In the genomic region with DNA sequence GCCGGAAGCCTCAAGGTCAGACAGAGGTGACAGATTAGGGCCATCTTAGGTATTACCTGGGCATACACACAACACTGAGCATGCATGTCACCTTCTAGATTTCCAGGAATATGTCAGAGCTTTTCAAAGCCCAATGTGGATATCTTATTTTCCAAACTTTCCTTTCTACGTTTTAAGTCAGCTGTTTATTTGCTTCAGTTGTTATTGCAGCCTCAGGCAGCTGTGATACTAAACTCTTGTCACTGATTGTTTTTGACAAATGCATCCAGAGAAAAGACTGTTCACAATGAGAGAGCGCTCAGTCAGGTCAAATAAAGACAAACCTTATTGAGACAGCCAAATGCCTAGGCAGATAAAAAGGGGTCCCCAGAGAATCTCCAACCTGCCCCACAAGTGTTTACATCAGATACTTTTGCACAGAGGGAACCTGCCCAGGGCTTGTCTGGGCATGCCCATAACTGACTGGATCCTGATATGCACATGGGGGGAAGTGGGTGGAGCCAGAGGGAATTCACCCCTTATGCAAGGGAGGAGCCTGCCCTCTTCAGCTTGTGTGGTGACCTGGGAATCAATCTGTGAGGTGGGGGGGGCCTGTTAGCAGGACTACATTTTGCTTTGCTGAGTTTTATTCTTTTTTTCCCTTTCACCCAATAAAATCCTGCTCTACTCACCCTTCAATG, we compare ENCODE assay signal across 9 cellular contexts. TPM values are rescaled to one million over a fixed set of nuclear protein-coding genes. Genes with fewer than 3 reads are reported as not detected.
A peak's percentile ranks its signal among the peaks of the same experiment; 100 is the strongest.
DNase-seq lines count a peak whose midpoint lies in the region; ATAC-seq, FAIRE-seq and TF ChIP-seq lines count a peak whose summit lies in the region.
"Had no signal": no experiment of that assay in that cellular context is flagged by ENCODE, and none has a peak within 500 bp of the region (broad histone marks: within the 10 kb centered on the region; RNA-seq: fewer than 3 reads in every experiment).

No MANE protein-coding gene starts in this region.

- TF ChIP-seq POLR2A in endothelial cell of umbilical vein (IDR thresholded peaks at IDR 0.05; ENCODE audit: low read depth, low read length), result no peak

- H3K36me3 ChIP-seq in endothelial cell of umbilical vein (ENCODE audit: control insufficient read depth in 2 of 2, extremely low read depth in 1 of 2, insufficient read depth in 2 of 2, low read length in 2 of 2), result peaks cover 3 to 11% of the 10 kb centered on the region in 2 experiments
- peaks cover 20% of the 10 kb centered on the region for H3K36me3 ChIP-seq in hepatocyte (replicated peaks; ENCODE audit: insufficient read depth, low read depth)

- no peak overlapping the region for H3K9ac ChIP-seq in endothelial cell of umbilical vein (replicated peaks; ENCODE audit: extremely low read depth, insufficient read depth, low read length)
- H3K9ac ChIP-seq: parathyroid adenoma had no signal

- H4K20me1 ChIP-seq in endothelial cell of umbilical vein (replicated peaks; ENCODE audit: control insufficient read depth, extremely low read depth, insufficient read depth, low read length) (no peaks in the 10 kb centered on the region), hepatocyte (ENCODE audit: insufficient read depth, poor library complexity, severe bottlenecking) (no peaks in the 10 kb centered on the region)

- CTCF ChIA-PET in endothelial cell of umbilical vein (lab: Charles Lee), result no interaction called here

- intact Hi-C loops in endothelial cell of umbilical vein (cut with micrococcal nuclease), result no loop called here

- H3K27ac ChIP-seq in endothelial cell of umbilical vein (ENCODE audit: insufficient read depth, low read depth, low read length), result peak overlapping the region; percentile 24
- H3K27ac ChIP-seq in hepatocyte, result no peak overlapping the region
- H3K27ac ChIP-seq: parathyroid adenoma had no signal

- ATAC-seq in GM21447 (IDR thresholded peaks at IDR 0.05; ENCODE audit: unreplicated experiment) (peak; percentile 84), HG03025 (IDR thresholded peaks at IDR 0.05; ENCODE audit: low FRiP score, unreplicated experiment) (no peak), GM18861 (IDR thresholded peaks at IDR 0.05; ENCODE audit: unreplicated experiment) (no peak)

- DNase-seq in EL (peak; percentile 41), NCI-H524 treated with DMSO at 0.1 percent for 48 hours (lab: John Stamatoyannopoulos, UW) (peak; percentile 7), endothelial cell of umbilical vein (ENCODE audit: low read depth, low spot score) (no peak), HK-2 (ENCODE audit: unreplicated experiment) (no peak), hepatocyte (ENCODE audit: low spot score) (no peak)

- H3K27me3 ChIP-seq in endothelial cell of umbilical vein (ENCODE audit: control insufficient read depth in 2 of 2, insufficient read depth in 2 of 2, low read length in 2 of 2) (no peaks in the 10 kb centered on the region), hepatocyte (no peaks in the 10 kb centered on the region)

- POLR2A ChIA-PET in endothelial cell of umbilical vein (lab: Charles Lee), result no interaction called here

- H2AFZ ChIP-seq in endothelial cell of umbilical vein (ENCODE audit: low read depth, low read length) (no peak overlapping the region), hepatocyte (no peak overlapping the region)
- H2AFZ ChIP-seq: parathyroid adenoma had no signal

- no peaks in the 10 kb centered on the region for H3K9me1 ChIP-seq in endothelial cell of umbilical vein (replicated peaks; ENCODE audit: control insufficient read depth, extremely low read depth, insufficient read depth, low read length)

- H3K4me1 ChIP-seq in endothelial cell of umbilical vein (ENCODE audit: control insufficient read depth, extremely low read depth, insufficient read depth, low read length) (no peaks in the 10 kb centered on the region), hepatocyte (ENCODE audit: insufficient read depth) (no peaks in the 10 kb centered on the region)
- H3K4me1 ChIP-seq: parathyroid adenoma had no signal

- dilution Hi-C loops in endothelial cell of umbilical vein (cut with MboI; ENCODE audit: extremely low pct_ligation_motif_present, low sequenced_read_pairs), result no loop called here

- WGBS in hepatocyte (ENCODE audit: low lambda C conversion rate, missing lambda C conversion rate), result 100% methylated on average over 3 of the region's 3 CpGs

- H3K79me2 ChIP-seq in endothelial cell of umbilical vein (ENCODE audit: control insufficient read depth, insufficient read depth, low read length), result peaks cover 1% of the 10 kb centered on the region
- H3K79me2 ChIP-seq in hepatocyte, result no peaks in the 10 kb centered on the region

- peaks cover 5% of the 10 kb centered on the region for H3K9me3 ChIP-seq in endothelial cell of umbilical vein (replicated peaks; ENCODE audit: control insufficient read depth, insufficient read depth, low read length)
- H3K9me3 ChIP-seq in hepatocyte (ENCODE audit: low read depth), result peaks cover 39% of the 10 kb centered on the region

- no peak overlapping the region for H3K4me3 ChIP-seq in endothelial cell of umbilical vein (replicated peaks in 1 of 3; ENCODE audit: insufficient read depth in 1 of 3, low read depth in 1 of 3, low read length in 3 of 3)
- no peak overlapping the region for H3K4me3 ChIP-seq in hepatocyte

- TSS peak; percentile 81 for BruUV-seq in endothelial cell of umbilical vein (replicated peaks; lab: Mats Ljungman, UMichigan)

- TF ChIP-seq CTCF in endothelial cell of umbilical vein (IDR thresholded peaks at IDR 0.05; ENCODE audit: extremely low read depth in 1 of 2, insufficient read depth in 1 of 2, low read depth in 1 of 2, low read length in 2 of 2) (no peak), hepatocyte (IDR thresholded peaks at IDR 0.05; ENCODE audit: poor library complexity) (no peak)

- H3K4me2 ChIP-seq in endothelial cell of umbilical vein (ENCODE audit: insufficient read depth, low read length) (no peak overlapping the region), hepatocyte (no peak overlapping the region)

- FAIRE-seq in endothelial cell of umbilical vein (lab: Jason Lieb, UNC), result peak; percentile 56

- H3K9me2 ChIP-seq in hepatocyte (replicated peaks; ENCODE audit: insufficient read depth), result no peaks in the 10 kb centered on the region

TF ChIP-seq in endothelial cell of umbilical vein, 7 proteins besides CTCF, POLR2A, EP300 and RAD21:
- TF ChIP-seq POLR2AphosphoS5 (IDR thresholded peaks at IDR 0.05; ENCODE audit: insufficient read depth, low read depth, low read length) (no peak), MYC (IDR thresholded peaks at IDR 0.05; ENCODE audit: low read depth, low read length) (no peak), FOS (IDR thresholded peaks at IDR 0.05; ENCODE audit: borderline replicate concordance, insufficient read depth, low read length) (no peak), GATA2 (IDR thresholded peaks at IDR 0.05; ENCODE audit: insufficient read depth, insufficient read length, low read depth, low read length) (no peak), EZH2 (IDR thresholded peaks at IDR 0.05; ENCODE audit: borderline replicate concordance, low read depth, low read length, severe bottlenecking) (no peak), JUN (IDR thresholded peaks at IDR 0.05; ENCODE audit: borderline replicate concordance, insufficient read depth, insufficient read length, low read depth) (no peak)
- TF ChIP-seq, protein P1, sequence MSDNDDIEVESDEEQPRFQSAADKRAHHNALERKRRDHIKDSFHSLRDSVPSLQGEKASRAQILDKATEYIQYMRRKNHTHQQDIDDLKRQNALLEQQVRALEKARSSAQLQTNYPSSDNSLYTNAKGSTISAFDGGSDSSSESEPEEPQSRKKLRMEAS (IDR thresholded peaks at IDR 0.05; ENCODE audit: insufficient read depth, insufficient read length), result no peak

RNA-seq across cellular contexts. Expression of a gene that starts 28.5 kb away (rescaled TPM):
- total RNA-seq in endothelial cell of umbilical vein (40.1 and 43.3 TPM in 2 replicates), hepatocyte (30.1 and 37.4 TPM in 2 replicates)
- polyA plus RNA-seq in endothelial cell of umbilical vein (20.4 and 21.9 TPM in 2 replicates), hepatocyte (55.7 and 63.4 TPM in 2 replicates)
- 38.8 and 40.0 TPM in 2 replicates for polyA plus RNA-seq in endothelial cell of umbilical vein (2011; cell fraction: cytosol; rRNA removed)
- 22.9 and 27.3 TPM in 2 replicates for polyA plus RNA-seq in endothelial cell of umbilical vein (2011; cell fraction: nucleus; rRNA removed)
- polyA plus RNA-seq in endothelial cell of umbilical vein (2012), result 36.8 and 46.2 TPM in 2 replicates
- 17.1 and 23.0 TPM in 2 replicates for polyA minus RNA-seq in endothelial cell of umbilical vein
- 10.9 TPM for polyA minus RNA-seq in endothelial cell of umbilical vein (2011; cell fraction: cytosol; rRNA and poly(A)+ RNA removed)
- 13.1 and 16.4 TPM in 2 replicates for polyA minus RNA-seq in endothelial cell of umbilical vein (2011; cell fraction: nucleus; rRNA and poly(A)+ RNA removed)

RNA-seq across cellular contexts. Expression of a gene that starts 28.9 kb away (rescaled TPM):
- 20.6 and 21.6 TPM in 2 replicates for total RNA-seq in endothelial cell of umbilical vein
- 10.3 and 13.3 TPM in 2 replicates for polyA plus RNA-seq in endothelial cell of umbilical vein
- 12.6 and 15.5 TPM in 2 replicates for polyA plus RNA-seq in endothelial cell of umbilical vein (2011; cell fraction: cytosol; rRNA removed)
- polyA plus RNA-seq in endothelial cell of umbilical vein (2011; cell fraction: nucleus; rRNA removed), result 4.8 and 7.0 TPM in 2 replicates
- polyA plus RNA-seq in endothelial cell of umbilical vein (2012), result 13.0 and 20.2 TPM in 2 replicates
- 3.4 and 4.1 TPM in 2 replicates for polyA minus RNA-seq in endothelial cell of umbilical vein
- polyA minus RNA-seq in endothelial cell of umbilical vein (2011; cell fraction: cytosol; rRNA and poly(A)+ RNA removed), result 9.3 TPM
- 2.1 and 3.6 TPM in 2 replicates for polyA minus RNA-seq in endothelial cell of umbilical vein (2011; cell fraction: nucleus; rRNA and poly(A)+ RNA removed)
- total RNA-seq in hepatocyte, result 16.6 and 16.8 TPM in 2 replicates
- 13.7 and 17.7 TPM in 2 replicates for polyA plus RNA-seq in hepatocyte

Comparison
In these comparisons a context has a peak if more than half of its experiments do, and no peak if none do; other contexts are left out.
1. DNase-seq: peak in EL (single experiment) and NCI-H524 treated with DMSO at 0.1 percent for 48 hours (single experiment); none in endothelial cell of umbilical vein (single experiment), HK-2 (single experiment) and hepatocyte (single experiment).